In genomic region chr4:5539584-5539983, GRCh38 we compare ENCODE assay signal across 1 cellular context.
TF ChIP-seq lines count a peak whose summit lies in the region.

No MANE protein-coding gene starts in this region.

TF ChIP-seq in HepG2, 621 proteins besides CTCF, POLR2A, EP300 and RAD21 (continued from another document):
- TF ChIP-seq ZNF609 (CRISPR knock-in tag; IDR thresholded peaks at IDR 0.05; ENCODE audit: borderline replicate concordance) (peak; percentile 21; the same call in 1 of the 2 replicates), SOX6 (IDR thresholded peaks at IDR 0.05) (no peak), SOX6 (CRISPR knock-in tag; IDR thresholded peaks at IDR 0.05) (peak; percentile 78), HNF4A (CRISPR knock-in tag; IDR thresholded peaks at IDR 0.05) (peak; percentile 81), NCOA2 (CRISPR knock-in tag; IDR thresholded peaks at IDR 0.05) (0 out of 2 replicates have a peak, but pooled peaks have one; percentile 20), ARID3A (IDR thresholded peaks at IDR 0.05; ENCODE audit: low read depth, low read length) (peak; percentile 66), HMG20A (CRISPR knock-in tag; IDR thresholded peaks at IDR 0.05; ENCODE audit: borderline replicate concordance) (peak; percentile 50; the same call in 1 of the 2 replicates), ISL2 (CRISPR knock-in tag; IDR thresholded peaks at IDR 0.05) (0 out of 2 replicates have a peak, but pooled peaks have one; percentile 54), NR2F6 (IDR thresholded peaks at IDR 0.05) (no peak), NR2F6 (CRISPR knock-in tag; IDR thresholded peaks at IDR 0.05) (no peak), CHCHD3 (CRISPR knock-in tag; IDR thresholded peaks at IDR 0.05) (no peak), PLSCR1 (CRISPR knock-in tag; IDR thresholded peaks at IDR 0.05; ENCODE audit: borderline replicate concordance) (no peak), ZNF646 (CRISPR knock-in tag; IDR thresholded peaks at IDR 0.05) (peak; percentile 87), PAXIP1 (CRISPR knock-in tag; conservative IDR thresholded peaks at IDR 0.05) (peak; percentile 45; the same call in 1 of the 2 replicates), MED1 (CRISPR knock-in tag; IDR thresholded peaks at IDR 0.05) (0 out of 2 replicates have a peak, but pooled peaks have one; percentile 11), AHDC1 (CRISPR knock-in tag; IDR thresholded peaks at IDR 0.05; ENCODE audit: borderline replicate concordance) (peak; percentile 60; the same call in 1 of the 2 replicates), GFI1 (CRISPR knock-in tag; IDR thresholded peaks at IDR 0.05; ENCODE audit: borderline replicate concordance) (peak; percentile 78; the same call in 1 of the 2 replicates), AGO2 (optimal IDR thresholded peaks at IDR 0.05; ENCODE audit: low read depth, low read length) (no peak), FOXO1 (CRISPR knock-in tag; IDR thresholded peaks at IDR 0.05) (peak; percentile 18; the same call in 1 of the 2 replicates), ELK4 (CRISPR knock-in tag; IDR thresholded peaks at IDR 0.05; ENCODE audit: borderline replicate concordance) (no peak), ZNF841 (CRISPR knock-in tag; IDR thresholded peaks at IDR 0.05; ENCODE audit: borderline replicate concordance) (no peak), ZNF781 (CRISPR knock-in tag; IDR thresholded peaks at IDR 0.05; ENCODE audit: borderline replicate concordance, not compliant biosample characterization) (no peak), NCOR1 (IDR thresholded peaks at IDR 0.05; ENCODE audit: borderline replicate concordance, low read length) (peak; percentile 37; the same call in 1 of the 2 replicates), TBX3 (IDR thresholded peaks at IDR 0.05; ENCODE audit: borderline replicate concordance) (peak; percentile 50; the same call in 1 of the 2 replicates), NFE2 (CRISPR knock-in tag; IDR thresholded peaks at IDR 0.05) (no peak), SOX5 (CRISPR knock-in tag; IDR thresholded peaks at IDR 0.05; ENCODE audit: borderline replicate concordance) (peak; percentile 68; the same call in 1 of the 2 replicates), CREM (IDR thresholded peaks at IDR 0.05) (peak; percentile 31; the same call in 1 of the 2 replicates), CREM (CRISPR knock-in tag; IDR thresholded peaks at IDR 0.05) (no peak), ZFP36L2 (CRISPR knock-in tag; IDR thresholded peaks at IDR 0.05) (no peak), SOX13 (IDR thresholded peaks at IDR 0.05) (peak; percentile 37; the same call in 1 of the 2 replicates), SOX13 (CRISPR knock-in tag; conservative IDR thresholded peaks at IDR 0.05 in 1 of 2, IDR thresholded peaks at IDR 0.05 in 1 of 2) (peak in 1 of 2 experiments; percentile 75; a peak in 2 of 4 replicates)
